In genomic region chr5:158676642-158677489, GRCh38 we compare ENCODE assay signal across 11 cellular contexts.
DNase-seq lines count a peak whose midpoint lies in the region; ATAC-seq, FAIRE-seq and TF ChIP-seq lines count a peak whose summit lies in the region.
"Had no signal": no experiment of that assay in that cellular context is flagged by ENCODE, and none has a peak within 500 bp of the region (broad histone marks: within the 10 kb centered on the region; RNA-seq: fewer than 3 reads in every experiment).

No MANE protein-coding gene starts in this region.

- in situ Hi-C loops in Panc1 (cut with HindIII; ENCODE audit: low pct_unique_long_range_greater_than_20kb, low sequenced_read_pairs) = no loop called here

- TF ChIP-seq EP300 in tibial nerve (IDR thresholded peaks at IDR 0.05) = no peak

- no peak for TF ChIP-seq POLR2A in H54 (IDR thresholded peaks at IDR 0.05; ENCODE audit: low read depth, low read length)
- TF ChIP-seq POLR2A in tibial nerve (IDR thresholded peaks at IDR 0.05) = no peak

- H3K36me3 Mint-ChIP-seq in immature natural killer cell = no peaks in the 10 kb centered on the region

- WGBS in tibial nerve, 2 donors = 61 to 63% methylated on average over 14 of the region's 14 CpGs

- no TSS peak for BruUV-seq in Panc1 (replicated peaks; lab: Mats Ljungman, UMichigan)

- H3K36me3 ChIP-seq in Panc1 (ENCODE audit: control insufficient read depth, insufficient read depth, low read length) = no peaks in the 10 kb centered on the region
- no peaks in the 10 kb centered on the region for H3K36me3 ChIP-seq in tibial nerve
- H3K36me3 ChIP-seq: prostate gland had no signal

- POLR2A ChIA-PET in Panc1 (lab: Charles Lee) = no interaction called here

- H3K27ac Mint-ChIP-seq in immature natural killer cell = peak overlapping the region in 2 of 6 donors; percentile 36 to 54

- H3K4me3 ChIP-seq in Panc1 (ENCODE audit: low read depth in 2 of 2, low read length in 2 of 2) (no peak overlapping the region), tibial nerve (no peak overlapping the region)
- H3K4me3 ChIP-seq: prostate gland had no signal

- no peaks in the 10 kb centered on the region for H3K9me3 ChIP-seq in Panc1 (ENCODE audit: control insufficient read depth, insufficient read depth, low read depth, low read length)
- H3K9me3 ChIP-seq in tibial nerve = no peaks in the 10 kb centered on the region
- H3K9me3 ChIP-seq: prostate gland had no signal

- peak overlapping the region; percentile 3 to 76 (median 34) for H3K4me3 Mint-ChIP-seq in immature natural killer cell

- intact Hi-C loops in Panc1 (cut with micrococcal nuclease; ENCODE audit: unreplicated experiment) = no loop called here

- no peak for FAIRE-seq in H54 (lab: Jason Lieb, UNC)

- H3K27me3 ChIP-seq in Panc1 (ENCODE audit: control insufficient read depth, insufficient read depth, low read length) (peaks cover 8% of the 10 kb centered on the region), tibial nerve (no peaks in the 10 kb centered on the region)

- H3K9me3 Mint-ChIP-seq in immature natural killer cell = no peaks in the 10 kb centered on the region

- peaks cover 1 to 5% (median 2%) of the 10 kb centered on the region in 3 donors for H3K27me3 Mint-ChIP-seq in immature natural killer cell (ENCODE audit: low read depth in 3 of 3)

- H3K4me1 ChIP-seq in Panc1 (ENCODE audit: control insufficient read depth, insufficient read depth, low read length) (no peaks in the 10 kb centered on the region), tibial nerve (no peaks in the 10 kb centered on the region)
- H3K4me1 ChIP-seq: prostate gland had no signal

- H3K4me1 Mint-ChIP-seq in immature natural killer cell = peaks cover 6 to 8% of the 10 kb centered on the region in 2 donors

- DNase-seq in DMS53 (lab: John Stamatoyannopoulos, UW) (peak; percentile 74), GM20000 (ENCODE audit: low spot score) (peak; percentile 45), Panc1 (ENCODE audit: low read depth, low spot score) (no peak), immature natural killer cell (no peak), H54 (ENCODE audit: insufficient read length, low spot score) (no peak), T1000 (lab: John Stamatoyannopoulos, UW) (no peak), tibial nerve (ENCODE audit: low spot score in 2 of 2) (no peak), NCI-H146 treated with DMSO at 0.1 percent for 48 hours (lab: John Stamatoyannopoulos, UW; ENCODE audit: unreplicated experiment) (no peak)
- DNase-seq: activated CD8-positive, alpha-beta memory T cell treated with anti-CD3 and anti-CD28 coated beads for 24 hours; caudate nucleus had no signal

- no peak for TF ChIP-seq CTCF in GM20000 (IDR thresholded peaks at IDR 0.05; ENCODE audit: extremely low read depth, missing control alignments)
- TF ChIP-seq CTCF in Panc1 (IDR thresholded peaks at IDR 0.05) = peak; percentile 31
- TF ChIP-seq CTCF in tibial nerve (IDR thresholded peaks at IDR 0.05) = no peak

- H3K27ac ChIP-seq in Panc1 (ENCODE audit: low read length) = no peak overlapping the region
- no peak overlapping the region for H3K27ac ChIP-seq in tibial nerve
- H3K27ac ChIP-seq: prostate gland had no signal

- no peak for ATAC-seq in Panc1

- CTCF ChIA-PET in Panc1 (lab: Charles Lee) = no interaction called here

Comparison
In these comparisons a context has a peak if more than half of its experiments do, and no peak if none do; other contexts are left out.
1. DNase-seq: peak in DMS53 (single experiment) and GM20000 (single experiment); none in Panc1 (single experiment), immature natural killer cell (0 of 3), H54 (single experiment), T1000 (single experiment), tibial nerve (0 of 2) and NCI-H146 treated with DMSO at 0.1 percent for 48 hours (single experiment).